In the genomic region with DNA sequence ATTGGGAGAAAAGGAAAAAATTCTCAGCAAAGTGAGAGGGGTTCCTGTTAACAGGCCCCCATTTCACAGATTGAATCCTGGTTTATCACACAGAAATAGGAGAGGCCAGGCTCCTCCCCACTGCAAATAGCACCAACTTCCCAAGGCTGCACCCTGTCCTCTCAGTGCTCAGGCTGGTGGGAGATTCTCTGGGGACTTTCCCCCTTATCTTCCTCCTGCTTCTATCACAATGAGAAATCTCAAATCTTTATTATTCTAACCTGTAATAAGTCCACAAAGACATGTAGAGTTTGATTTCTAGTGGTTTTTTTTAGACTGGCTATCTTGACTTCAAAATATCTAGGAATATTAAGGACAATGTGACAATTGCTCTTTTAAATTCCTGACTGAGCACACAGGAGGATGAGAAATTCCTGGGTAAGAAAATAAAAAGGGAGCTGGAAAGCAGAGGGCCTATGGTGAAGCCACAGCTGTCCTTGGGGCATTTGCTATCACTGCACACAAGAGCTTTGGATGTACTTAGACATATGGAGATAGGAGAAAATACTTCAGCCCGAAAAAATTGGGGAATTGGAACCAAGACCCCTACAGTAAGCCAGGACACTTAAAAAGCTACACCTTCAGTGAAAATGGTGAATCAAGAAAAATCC, we compare ENCODE assay signal across 1 cellular context.
TF ChIP-seq lines count a peak whose summit lies in the region.

No MANE protein-coding gene starts in this region.

TF ChIP-seq in GM23338, 12 proteins besides CTCF, POLR2A, EP300 and RAD21 (continued from another document):
- TF ChIP-seq, protein P1, sequence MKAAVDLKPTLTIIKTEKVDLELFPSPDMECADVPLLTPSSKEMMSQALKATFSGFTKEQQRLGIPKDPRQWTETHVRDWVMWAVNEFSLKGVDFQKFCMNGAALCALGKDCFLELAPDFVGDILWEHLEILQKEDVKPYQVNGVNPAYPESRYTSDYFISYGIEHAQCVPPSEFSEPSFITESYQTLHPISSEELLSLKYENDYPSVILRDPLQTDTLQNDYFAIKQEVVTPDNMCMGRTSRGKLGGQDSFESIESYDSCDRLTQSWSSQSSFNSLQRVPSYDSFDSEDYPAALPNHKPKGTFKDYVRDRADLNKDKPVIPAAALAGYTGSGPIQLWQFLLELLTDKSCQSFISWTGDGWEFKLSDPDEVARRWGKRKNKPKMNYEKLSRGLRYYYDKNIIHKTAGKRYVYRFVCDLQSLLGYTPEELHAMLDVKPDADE (IDR thresholded peaks at IDR 0.05), result no peak
- no peak for TF ChIP-seq EZH2 (IDR thresholded peaks at IDR 0.05; ENCODE audit: low read depth, unreplicated experiment)
- TF ChIP-seq, protein P2, sequence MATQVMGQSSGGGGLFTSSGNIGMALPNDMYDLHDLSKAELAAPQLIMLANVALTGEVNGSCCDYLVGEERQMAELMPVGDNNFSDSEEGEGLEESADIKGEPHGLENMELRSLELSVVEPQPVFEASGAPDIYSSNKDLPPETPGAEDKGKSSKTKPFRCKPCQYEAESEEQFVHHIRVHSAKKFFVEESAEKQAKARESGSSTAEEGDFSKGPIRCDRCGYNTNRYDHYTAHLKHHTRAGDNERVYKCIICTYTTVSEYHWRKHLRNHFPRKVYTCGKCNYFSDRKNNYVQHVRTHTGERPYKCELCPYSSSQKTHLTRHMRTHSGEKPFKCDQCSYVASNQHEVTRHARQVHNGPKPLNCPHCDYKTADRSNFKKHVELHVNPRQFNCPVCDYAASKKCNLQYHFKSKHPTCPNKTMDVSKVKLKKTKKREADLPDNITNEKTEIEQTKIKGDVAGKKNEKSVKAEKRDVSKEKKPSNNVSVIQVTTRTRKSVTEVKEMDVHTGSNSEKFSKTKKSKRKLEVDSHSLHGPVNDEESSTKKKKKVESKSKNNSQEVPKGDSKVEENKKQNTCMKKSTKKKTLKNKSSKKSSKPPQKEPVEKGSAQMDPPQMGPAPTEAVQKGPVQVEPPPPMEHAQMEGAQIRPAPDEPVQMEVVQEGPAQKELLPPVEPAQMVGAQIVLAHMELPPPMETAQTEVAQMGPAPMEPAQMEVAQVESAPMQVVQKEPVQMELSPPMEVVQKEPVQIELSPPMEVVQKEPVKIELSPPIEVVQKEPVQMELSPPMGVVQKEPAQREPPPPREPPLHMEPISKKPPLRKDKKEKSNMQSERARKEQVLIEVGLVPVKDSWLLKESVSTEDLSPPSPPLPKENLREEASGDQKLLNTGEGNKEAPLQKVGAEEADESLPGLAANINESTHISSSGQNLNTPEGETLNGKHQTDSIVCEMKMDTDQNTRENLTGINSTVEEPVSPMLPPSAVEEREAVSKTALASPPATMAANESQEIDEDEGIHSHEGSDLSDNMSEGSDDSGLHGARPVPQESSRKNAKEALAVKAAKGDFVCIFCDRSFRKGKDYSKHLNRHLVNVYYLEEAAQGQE (IDR thresholded peaks at IDR 0.05; ENCODE audit: unreplicated experiment), result no peak
- TF ChIP-seq NANOG (IDR thresholded peaks at IDR 0.05; ENCODE audit: borderline replicate concordance), result no peak
- TF ChIP-seq, protein P3, sequence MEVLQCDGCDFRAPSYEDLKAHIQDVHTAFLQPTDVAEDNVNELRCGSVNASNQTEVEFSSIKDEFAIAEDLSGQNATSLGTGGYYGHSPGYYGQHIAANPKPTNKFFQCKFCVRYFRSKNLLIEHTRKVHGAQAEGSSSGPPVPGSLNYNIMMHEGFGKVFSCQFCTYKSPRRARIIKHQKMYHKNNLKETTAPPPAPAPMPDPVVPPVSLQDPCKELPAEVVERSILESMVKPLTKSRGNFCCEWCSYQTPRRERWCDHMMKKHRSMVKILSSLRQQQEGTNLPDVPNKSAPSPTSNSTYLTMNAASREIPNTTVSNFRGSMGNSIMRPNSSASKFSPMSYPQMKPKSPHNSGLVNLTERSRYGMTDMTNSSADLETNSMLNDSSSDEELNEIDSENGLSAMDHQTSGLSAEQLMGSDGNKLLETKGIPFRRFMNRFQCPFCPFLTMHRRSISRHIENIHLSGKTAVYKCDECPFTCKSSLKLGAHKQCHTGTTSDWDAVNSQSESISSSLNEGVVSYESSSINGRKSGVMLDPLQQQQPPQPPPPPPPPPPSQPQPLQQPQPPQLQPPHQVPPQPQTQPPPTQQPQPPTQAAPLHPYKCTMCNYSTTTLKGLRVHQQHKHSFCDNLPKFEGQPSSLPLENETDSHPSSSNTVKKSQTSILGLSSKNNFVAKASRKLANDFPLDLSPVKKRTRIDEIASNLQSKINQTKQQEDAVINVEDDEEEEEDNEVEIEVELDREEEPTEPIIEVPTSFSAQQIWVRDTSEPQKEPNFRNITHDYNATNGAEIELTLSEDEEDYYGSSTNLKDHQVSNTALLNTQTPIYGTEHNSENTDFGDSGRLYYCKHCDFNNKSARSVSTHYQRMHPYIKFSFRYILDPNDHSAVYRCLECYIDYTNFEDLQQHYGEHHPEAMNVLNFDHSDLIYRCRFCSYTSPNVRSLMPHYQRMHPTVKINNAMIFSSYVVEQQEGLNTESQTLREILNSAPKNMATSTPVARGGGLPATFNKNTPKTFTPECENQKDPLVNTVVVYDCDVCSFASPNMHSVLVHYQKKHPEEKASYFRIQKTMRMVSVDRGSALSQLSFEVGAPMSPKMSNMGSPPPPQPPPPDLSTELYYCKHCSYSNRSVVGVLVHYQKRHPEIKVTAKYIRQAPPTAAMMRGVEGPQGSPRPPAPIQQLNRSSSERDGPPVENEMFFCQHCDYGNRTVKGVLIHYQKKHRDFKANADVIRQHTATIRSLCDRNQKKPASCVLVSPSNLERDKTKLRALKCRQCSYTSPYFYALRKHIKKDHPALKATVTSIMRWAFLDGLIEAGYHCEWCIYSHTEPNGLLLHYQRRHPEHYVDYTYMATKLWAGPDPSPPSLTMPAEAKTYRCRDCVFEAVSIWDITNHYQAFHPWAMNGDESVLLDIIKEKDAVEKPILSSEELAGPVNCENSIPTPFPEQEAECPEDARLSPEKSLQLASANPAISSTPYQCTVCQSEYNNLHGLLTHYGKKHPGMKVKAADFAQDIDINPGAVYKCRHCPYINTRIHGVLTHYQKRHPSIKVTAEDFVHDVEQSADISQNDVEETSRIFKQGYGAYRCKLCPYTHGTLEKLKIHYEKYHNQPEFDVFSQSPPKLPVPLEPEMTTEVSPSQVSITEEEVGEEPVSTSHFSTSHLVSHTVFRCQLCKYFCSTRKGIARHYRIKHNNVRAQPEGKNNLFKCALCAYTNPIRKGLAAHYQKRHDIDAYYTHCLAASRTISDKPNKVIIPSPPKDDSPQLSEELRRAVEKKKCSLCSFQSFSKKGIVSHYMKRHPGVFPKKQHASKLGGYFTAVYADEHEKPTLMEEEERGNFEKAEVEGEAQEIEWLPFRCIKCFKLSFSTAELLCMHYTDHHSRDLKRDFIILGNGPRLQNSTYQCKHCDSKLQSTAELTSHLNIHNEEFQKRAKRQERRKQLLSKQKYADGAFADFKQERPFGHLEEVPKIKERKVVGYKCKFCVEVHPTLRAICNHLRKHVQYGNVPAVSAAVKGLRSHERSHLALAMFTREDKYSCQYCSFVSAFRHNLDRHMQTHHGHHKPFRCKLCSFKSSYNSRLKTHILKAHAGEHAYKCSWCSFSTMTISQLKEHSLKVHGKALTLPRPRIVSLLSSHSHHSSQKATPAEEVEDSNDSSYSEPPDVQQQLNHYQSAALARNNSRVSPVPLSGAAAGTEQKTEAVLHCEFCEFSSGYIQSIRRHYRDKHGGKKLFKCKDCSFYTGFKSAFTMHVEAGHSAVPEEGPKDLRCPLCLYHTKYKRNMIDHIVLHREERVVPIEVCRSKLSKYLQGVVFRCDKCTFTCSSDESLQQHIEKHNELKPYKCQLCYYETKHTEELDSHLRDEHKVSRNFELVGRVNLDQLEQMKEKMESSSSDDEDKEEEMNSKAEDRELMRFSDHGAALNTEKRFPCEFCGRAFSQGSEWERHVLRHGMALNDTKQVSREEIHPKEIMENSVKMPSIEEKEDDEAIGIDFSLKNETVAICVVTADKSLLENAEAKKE (CRISPR knock-in tag; IDR thresholded peaks at IDR 0.05), result no peak
- TF ChIP-seq POLR2AphosphoS5 (IDR thresholded peaks at IDR 0.05; ENCODE audit: low read depth), result no peak
